Comparison of ENCODE assay signal across 24 cellular contexts in the genomic region with DNA sequence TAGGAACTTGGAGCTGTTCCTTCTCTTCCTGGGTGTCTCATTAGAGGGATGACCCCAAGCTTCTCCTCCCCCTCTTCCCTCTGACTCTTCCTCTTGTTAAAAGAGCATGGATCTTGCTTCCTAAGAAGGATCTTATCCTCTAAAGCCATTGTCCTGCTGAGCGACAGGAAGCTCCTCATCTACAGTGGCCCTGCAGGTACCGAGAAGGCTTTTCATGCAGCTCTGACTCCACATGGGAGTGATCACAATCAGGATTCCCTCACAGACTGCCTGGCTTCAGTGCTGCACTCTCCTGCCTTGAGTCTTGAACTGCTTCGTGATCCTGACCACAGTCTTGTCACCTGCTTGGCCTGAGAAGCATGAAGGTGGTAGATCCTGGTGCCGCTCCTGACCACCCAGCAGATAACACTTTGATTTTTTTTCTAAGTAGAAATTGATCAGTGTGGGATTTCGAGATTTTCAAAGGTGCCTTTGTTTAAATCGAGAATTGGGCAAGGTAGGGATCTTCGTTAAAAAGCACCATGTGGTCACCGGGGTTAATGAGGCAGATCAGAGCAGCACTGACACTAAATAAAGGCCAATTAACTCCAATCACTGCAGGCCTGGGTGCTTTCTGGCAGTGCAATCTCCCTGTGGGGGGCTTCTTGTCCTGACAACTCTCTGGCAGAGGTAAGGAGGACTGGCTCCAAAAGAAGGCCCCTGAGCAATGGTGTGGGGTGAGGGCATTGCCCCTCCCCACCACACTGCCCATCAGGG.
"Had no signal": no experiment of that assay in that cellular context is flagged by ENCODE, and none has a peak within 500 bp of the region (broad histone marks: within the 10 kb centered on the region; RNA-seq: fewer than 3 reads in every experiment).

No MANE protein-coding gene starts in this region.

- H3K27me3 ChIP-seq: ascending aorta, cardiac muscle cell, colonic mucosa, testis, transverse colon had no signal

- H3K4me1 ChIP-seq: ascending aorta, colonic mucosa, testis, transverse colon had no signal

- H3K4me3 ChIP-seq: ascending aorta, cardiac muscle cell, colonic mucosa, skin epidermis, testis, transverse colon had no signal

- DNase-seq: activated CD4-positive, alpha-beta memory T cell treated with anti-CD3 and anti-CD28 coated beads, Interleukin-2, amount 10 ng/mL, durations not matched to agents 7 days and 5 days; activated CD4-positive, alpha-beta T cell treated with anti-CD3 and anti-CD28 coated beads for 1 hour; activated CD4-positive, alpha-beta T cell treated with anti-CD3 and anti-CD28 coated beads, Interleukin-2, amount 10 ng/mL, durations not matched to agents 7 days and 5 days; activated CD8-positive, alpha-beta memory T cell treated with anti-CD3 and anti-CD28 coated beads, Interleukin-2, amount 50 U/mL, for 48 hours; activated gamma-delta T cell; activated naive CD4-positive, alpha-beta T cell treated with anti-CD3 and anti-CD28 coated beads, Interleukin-2, amount 10 ng/mL, durations not matched to agents 7 days and 5 days; activated naive CD8-positive, alpha-beta T cell treated with anti-CD3 and anti-CD28 coated beads, Interleukin-2, amount 10 ng/mL, durations not matched to agents 7 days and 5 days; activated T-cell treated with anti-CD3 and anti-CD28 coated beads, Interleukin-2, amount 50 U/mL, for 24 hours; cerebellar nuclear complex; colonic mucosa; effector CD8-positive, alpha-beta T cell; midbrain; natural killer cell; stimulated activated CD4-positive, alpha-beta T cell treated with anti-CD3 and anti-CD28 coated beads, Interleukin-12 subunit alpha, Interleukin-12 subunit beta, amount 100 ng/mL, for 4 hours; stimulated activated CD4-positive, alpha-beta T cell treated with anti-CD3 and anti-CD28 coated beads, Interleukin-4, amount 100 ng/mL, for 1 hour; stimulated activated naive CD8-positive, alpha-beta T cell treated with anti-CD3 and anti-CD28 coated beads, Interleukin-15, Interleukin-2, amounts not matched to agents 100 U/mL and 50 U/mL, for 24 hours; T1000; testis; transverse colon had no signal

- ATAC-seq: natural killer cell; sciatic nerve; stimulated activated naive CD8-positive, alpha-beta T cell treated with anti-CD3 and anti-CD28 coated beads, Interleukin-15, Interleukin-2, amounts not matched to agents 100 U/mL and 50 U/mL, for 24 hours had no signal

- H3K36me3 ChIP-seq: ascending aorta, cardiac muscle cell, colonic mucosa, transverse colon had no signal

- H3K9me3 ChIP-seq: ascending aorta, colonic mucosa, testis, transverse colon had no signal

- H3K27ac ChIP-seq: ascending aorta, cardiac muscle cell, colonic mucosa, skin epidermis, testis, transverse colon had no signal

- FAIRE-seq: frontal cortex had no signal
